ENCODE assay signal across 2 cellular contexts in the genomic region with DNA sequence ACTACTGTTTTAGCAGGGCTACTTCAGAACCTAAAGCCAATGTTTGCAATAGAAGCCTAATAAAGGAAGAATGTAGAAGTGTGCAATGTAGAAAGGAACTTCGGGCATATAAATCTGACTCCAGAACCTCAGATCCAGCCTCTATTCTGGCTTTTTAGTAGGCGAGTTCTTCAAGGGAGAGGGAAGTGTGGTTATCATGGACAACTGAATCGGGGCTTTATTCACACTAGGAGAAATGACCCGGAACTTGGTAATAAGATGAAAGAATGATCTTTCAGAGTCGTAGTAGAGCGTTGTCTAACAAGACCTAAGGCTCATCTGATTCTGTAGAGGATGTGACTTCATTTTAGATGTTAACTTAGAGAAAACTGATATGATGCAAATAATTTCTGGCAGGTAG.
TF ChIP-seq lines count a peak whose summit lies in the region.

No MANE protein-coding gene starts in this region.

TF ChIP-seq in liver, 16 proteins besides CTCF, POLR2A, EP300 and RAD21 (continued from another document):
- TF ChIP-seq, protein P1, sequence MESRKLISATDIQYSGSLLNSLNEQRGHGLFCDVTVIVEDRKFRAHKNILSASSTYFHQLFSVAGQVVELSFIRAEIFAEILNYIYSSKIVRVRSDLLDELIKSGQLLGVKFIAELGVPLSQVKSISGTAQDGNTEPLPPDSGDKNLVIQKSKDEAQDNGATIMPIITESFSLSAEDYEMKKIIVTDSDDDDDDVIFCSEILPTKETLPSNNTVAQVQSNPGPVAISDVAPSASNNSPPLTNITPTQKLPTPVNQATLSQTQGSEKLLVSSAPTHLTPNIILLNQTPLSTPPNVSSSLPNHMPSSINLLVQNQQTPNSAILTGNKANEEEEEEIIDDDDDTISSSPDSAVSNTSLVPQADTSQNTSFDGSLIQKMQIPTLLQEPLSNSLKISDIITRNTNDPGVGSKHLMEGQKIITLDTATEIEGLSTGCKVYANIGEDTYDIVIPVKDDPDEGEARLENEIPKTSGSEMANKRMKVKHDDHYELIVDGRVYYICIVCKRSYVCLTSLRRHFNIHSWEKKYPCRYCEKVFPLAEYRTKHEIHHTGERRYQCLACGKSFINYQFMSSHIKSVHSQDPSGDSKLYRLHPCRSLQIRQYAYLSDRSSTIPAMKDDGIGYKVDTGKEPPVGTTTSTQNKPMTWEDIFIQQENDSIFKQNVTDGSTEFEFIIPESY (IDR thresholded peaks at IDR 0.05) = no peak
- TF ChIP-seq YY1 (IDR thresholded peaks at IDR 0.05) (no peak), HNF4G (IDR thresholded peaks at IDR 0.05) (no peak), SP1 (IDR thresholded peaks at IDR 0.05) (no peak), FOXA2 (IDR thresholded peaks at IDR 0.05) (no peak), NR2F2 (IDR thresholded peaks at IDR 0.05) (no peak), TAF1 (conservative IDR thresholded peaks at IDR 0.05) (no peak), RXRA (IDR thresholded peaks at IDR 0.05) (no peak), EGR1 (IDR thresholded peaks at IDR 0.05; ENCODE audit: low read depth in 2 of 2) (no peak)
- TF ChIP-seq, protein P2, sequence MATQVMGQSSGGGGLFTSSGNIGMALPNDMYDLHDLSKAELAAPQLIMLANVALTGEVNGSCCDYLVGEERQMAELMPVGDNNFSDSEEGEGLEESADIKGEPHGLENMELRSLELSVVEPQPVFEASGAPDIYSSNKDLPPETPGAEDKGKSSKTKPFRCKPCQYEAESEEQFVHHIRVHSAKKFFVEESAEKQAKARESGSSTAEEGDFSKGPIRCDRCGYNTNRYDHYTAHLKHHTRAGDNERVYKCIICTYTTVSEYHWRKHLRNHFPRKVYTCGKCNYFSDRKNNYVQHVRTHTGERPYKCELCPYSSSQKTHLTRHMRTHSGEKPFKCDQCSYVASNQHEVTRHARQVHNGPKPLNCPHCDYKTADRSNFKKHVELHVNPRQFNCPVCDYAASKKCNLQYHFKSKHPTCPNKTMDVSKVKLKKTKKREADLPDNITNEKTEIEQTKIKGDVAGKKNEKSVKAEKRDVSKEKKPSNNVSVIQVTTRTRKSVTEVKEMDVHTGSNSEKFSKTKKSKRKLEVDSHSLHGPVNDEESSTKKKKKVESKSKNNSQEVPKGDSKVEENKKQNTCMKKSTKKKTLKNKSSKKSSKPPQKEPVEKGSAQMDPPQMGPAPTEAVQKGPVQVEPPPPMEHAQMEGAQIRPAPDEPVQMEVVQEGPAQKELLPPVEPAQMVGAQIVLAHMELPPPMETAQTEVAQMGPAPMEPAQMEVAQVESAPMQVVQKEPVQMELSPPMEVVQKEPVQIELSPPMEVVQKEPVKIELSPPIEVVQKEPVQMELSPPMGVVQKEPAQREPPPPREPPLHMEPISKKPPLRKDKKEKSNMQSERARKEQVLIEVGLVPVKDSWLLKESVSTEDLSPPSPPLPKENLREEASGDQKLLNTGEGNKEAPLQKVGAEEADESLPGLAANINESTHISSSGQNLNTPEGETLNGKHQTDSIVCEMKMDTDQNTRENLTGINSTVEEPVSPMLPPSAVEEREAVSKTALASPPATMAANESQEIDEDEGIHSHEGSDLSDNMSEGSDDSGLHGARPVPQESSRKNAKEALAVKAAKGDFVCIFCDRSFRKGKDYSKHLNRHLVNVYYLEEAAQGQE (IDR thresholded peaks at IDR 0.05) = no peak
TF ChIP-seq in liver: peak in this region for 0.

TF ChIP-seq in HepG2, 621 proteins besides CTCF, POLR2A, EP300 and RAD21 (continued from another document):
- TF ChIP-seq ZNF451 (CRISPR knock-in tag; IDR thresholded peaks at IDR 0.05) = no peak
- TF ChIP-seq, protein P3, sequence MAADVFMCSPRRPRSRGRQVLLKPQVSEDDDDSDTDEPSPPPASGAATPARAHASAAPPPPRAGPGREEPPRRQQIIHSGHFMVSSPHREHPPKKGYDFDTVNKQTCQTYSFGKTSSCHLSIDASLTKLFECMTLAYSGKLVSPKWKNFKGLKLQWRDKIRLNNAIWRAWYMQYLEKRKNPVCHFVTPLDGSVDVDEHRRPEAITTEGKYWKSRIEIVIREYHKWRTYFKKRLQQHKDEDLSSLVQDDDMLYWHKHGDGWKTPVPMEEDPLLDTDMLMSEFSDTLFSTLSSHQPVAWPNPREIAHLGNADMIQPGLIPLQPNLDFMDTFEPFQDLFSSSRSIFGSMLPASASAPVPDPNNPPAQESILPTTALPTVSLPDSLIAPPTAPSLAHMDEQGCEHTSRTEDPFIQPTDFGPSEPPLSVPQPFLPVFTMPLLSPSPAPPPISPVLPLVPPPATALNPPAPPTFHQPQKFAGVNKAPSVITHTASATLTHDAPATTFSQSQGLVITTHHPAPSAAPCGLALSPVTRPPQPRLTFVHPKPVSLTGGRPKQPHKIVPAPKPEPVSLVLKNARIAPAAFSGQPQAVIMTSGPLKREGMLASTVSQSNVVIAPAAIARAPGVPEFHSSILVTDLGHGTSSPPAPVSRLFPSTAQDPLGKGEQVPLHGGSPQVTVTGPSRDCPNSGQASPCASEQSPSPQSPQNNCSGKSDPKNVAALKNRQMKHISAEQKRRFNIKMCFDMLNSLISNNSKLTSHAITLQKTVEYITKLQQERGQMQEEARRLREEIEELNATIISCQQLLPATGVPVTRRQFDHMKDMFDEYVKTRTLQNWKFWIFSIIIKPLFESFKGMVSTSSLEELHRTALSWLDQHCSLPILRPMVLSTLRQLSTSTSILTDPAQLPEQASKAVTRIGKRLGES (CRISPR knock-in tag; IDR thresholded peaks at IDR 0.05; ENCODE audit: borderline replicate concordance) = no peak
- TF ChIP-seq ZSCAN21 (CRISPR knock-in tag; IDR thresholded peaks at IDR 0.05; ENCODE audit: borderline replicate concordance) = no peak
- TF ChIP-seq MED1 (CRISPR knock-in tag; IDR thresholded peaks at IDR 0.05) = no peak
- no peak for TF ChIP-seq ZBTB8A (CRISPR knock-in tag; IDR thresholded peaks at IDR 0.05; ENCODE audit: borderline replicate concordance, low read depth)
- no peak for TF ChIP-seq ZSCAN12 (CRISPR knock-in tag; IDR thresholded peaks at IDR 0.05)
- TF ChIP-seq, protein P4, sequence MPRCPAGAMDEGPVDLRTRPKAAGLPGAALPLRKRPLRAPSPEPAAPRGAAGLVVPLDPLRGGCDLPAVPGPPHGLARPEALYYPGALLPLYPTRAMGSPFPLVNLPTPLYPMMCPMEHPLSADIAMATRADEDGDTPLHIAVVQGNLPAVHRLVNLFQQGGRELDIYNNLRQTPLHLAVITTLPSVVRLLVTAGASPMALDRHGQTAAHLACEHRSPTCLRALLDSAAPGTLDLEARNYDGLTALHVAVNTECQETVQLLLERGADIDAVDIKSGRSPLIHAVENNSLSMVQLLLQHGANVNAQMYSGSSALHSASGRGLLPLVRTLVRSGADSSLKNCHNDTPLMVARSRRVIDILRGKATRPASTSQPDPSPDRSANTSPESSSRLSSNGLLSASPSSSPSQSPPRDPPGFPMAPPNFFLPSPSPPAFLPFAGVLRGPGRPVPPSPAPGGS (CRISPR knock-in tag; IDR thresholded peaks at IDR 0.05) = no peak
- TF ChIP-seq, protein P5, sequence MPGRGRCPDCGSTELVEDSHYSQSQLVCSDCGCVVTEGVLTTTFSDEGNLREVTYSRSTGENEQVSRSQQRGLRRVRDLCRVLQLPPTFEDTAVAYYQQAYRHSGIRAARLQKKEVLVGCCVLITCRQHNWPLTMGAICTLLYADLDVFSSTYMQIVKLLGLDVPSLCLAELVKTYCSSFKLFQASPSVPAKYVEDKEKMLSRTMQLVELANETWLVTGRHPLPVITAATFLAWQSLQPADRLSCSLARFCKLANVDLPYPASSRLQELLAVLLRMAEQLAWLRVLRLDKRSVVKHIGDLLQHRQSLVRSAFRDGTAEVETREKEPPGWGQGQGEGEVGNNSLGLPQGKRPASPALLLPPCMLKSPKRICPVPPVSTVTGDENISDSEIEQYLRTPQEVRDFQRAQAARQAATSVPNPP (CRISPR knock-in tag; IDR thresholded peaks at IDR 0.05) = no peak
- no peak for TF ChIP-seq ZNF317 (CRISPR knock-in tag; IDR thresholded peaks at IDR 0.05)
- TF ChIP-seq NR3C1 (CRISPR knock-in tag; IDR thresholded peaks at IDR 0.05) = no peak
- no peak for TF ChIP-seq KDM2A (CRISPR knock-in tag; IDR thresholded peaks at IDR 0.05; ENCODE audit: borderline replicate concordance, low read depth)
- TF ChIP-seq HNF4G (IDR thresholded peaks at IDR 0.05; ENCODE audit: borderline replicate concordance, low read depth, low read length) = no peak
- TF ChIP-seq HNF4G (CRISPR knock-in tag; IDR thresholded peaks at IDR 0.05; ENCODE audit: borderline replicate concordance, low read depth) = no peak
- TF ChIP-seq, protein P6, sequence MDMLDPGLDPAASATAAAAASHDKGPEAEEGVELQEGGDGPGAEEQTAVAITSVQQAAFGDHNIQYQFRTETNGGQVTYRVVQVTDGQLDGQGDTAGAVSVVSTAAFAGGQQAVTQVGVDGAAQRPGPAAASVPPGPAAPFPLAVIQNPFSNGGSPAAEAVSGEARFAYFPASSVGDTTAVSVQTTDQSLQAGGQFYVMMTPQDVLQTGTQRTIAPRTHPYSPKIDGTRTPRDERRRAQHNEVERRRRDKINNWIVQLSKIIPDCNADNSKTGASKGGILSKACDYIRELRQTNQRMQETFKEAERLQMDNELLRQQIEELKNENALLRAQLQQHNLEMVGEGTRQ (IDR thresholded peaks at IDR 0.05; ENCODE audit: low read depth, low read length) = no peak
- TF ChIP-seq, protein P6 (CRISPR knock-in tag; IDR thresholded peaks at IDR 0.05; ENCODE audit: borderline replicate concordance) = no peak
- TF ChIP-seq, protein P7, sequence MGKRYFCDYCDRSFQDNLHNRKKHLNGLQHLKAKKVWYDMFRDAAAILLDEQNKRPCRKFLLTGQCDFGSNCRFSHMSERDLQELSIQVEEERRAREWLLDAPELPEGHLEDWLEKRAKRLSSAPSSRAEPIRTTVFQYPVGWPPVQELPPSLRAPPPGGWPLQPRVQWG (CRISPR knock-in tag; IDR thresholded peaks at IDR 0.05; ENCODE audit: borderline replicate concordance, low read depth) = no peak
- TF ChIP-seq BRD4 (CRISPR knock-in tag; IDR thresholded peaks at IDR 0.05) = no peak
